In genomic region chr16:81716478-81717210, GRCh38 we compare ENCODE assay signal across 9 cellular contexts.
DNase-seq lines count a peak whose midpoint lies in the region; ATAC-seq lines count a peak whose summit lies in the region.
"Had no signal": no experiment of that assay in that cellular context is flagged by ENCODE, and none has a peak within 500 bp of the region (broad histone marks: within the 10 kb centered on the region; RNA-seq: fewer than 3 reads in every experiment).

No MANE protein-coding gene starts in this region.

- peaks cover 0 to 2% of the 10 kb centered on the region in 2 experiments for H3K36me3 ChIP-seq in trophoblast cell (ENCODE audit: control insufficient read depth in 1 of 2, insufficient read depth in 2 of 2, low read length in 2 of 2)

- peak overlapping the region; percentile 74 for H3K14ac ChIP-seq in trophoblast cell (ENCODE audit: low read length)

- H3K18ac ChIP-seq in trophoblast cell (ENCODE audit: low read length): peak overlapping the region; percentile 76

- peak overlapping the region; percentile 60 for H2AK5ac ChIP-seq in trophoblast cell (ENCODE audit: low read length)

- peaks cover 42% of the 10 kb centered on the region for H3K4me1 Mint-ChIP-seq in activated CD4-positive, alpha-beta T cell treated with anti-CD3 and anti-CD28 coated beads, Interleukin-2, amount 10 ng/mL, durations not matched to agents 24 days and 14 days

- no peak overlapping the region for H2AFZ ChIP-seq in trophoblast cell (ENCODE audit: insufficient read depth, low read length, poor library complexity)

- peak overlapping the region; percentile 68 for H3K4ac ChIP-seq in trophoblast cell (ENCODE audit: low read depth, low read length)

- H3K9me3 Mint-ChIP-seq in activated CD4-positive, alpha-beta T cell treated with anti-CD3 and anti-CD28 coated beads, Interleukin-2, amount 10 ng/mL, durations not matched to agents 24 days and 14 days: peaks cover 4% of the 10 kb centered on the region

- peak overlapping the region; percentile 99 for H3K27ac ChIP-seq in trophoblast cell (ENCODE audit: low read depth, low read length)

- H2BK120ac ChIP-seq in trophoblast cell (ENCODE audit: insufficient read depth, low read length, poor library complexity): peak overlapping the region; percentile 93

- H4K91ac ChIP-seq in trophoblast cell (ENCODE audit: low read depth, low read length): peak overlapping the region; percentile 98

- H3K4me3 ChIP-seq in trophoblast cell (ENCODE audit: low read depth, low read length): no peak overlapping the region

- H3K4me2 ChIP-seq in trophoblast cell (ENCODE audit: low read length): peak overlapping the region; percentile 46

- peaks cover 1% of the 10 kb centered on the region for H3K36me3 Mint-ChIP-seq in activated CD4-positive, alpha-beta T cell treated with anti-CD3 and anti-CD28 coated beads, Interleukin-2, amount 10 ng/mL, durations not matched to agents 24 days and 14 days (ENCODE audit: low read depth)

- ATAC-seq in GM21529 (IDR thresholded peaks at IDR 0.05; ENCODE audit: unreplicated experiment): peak; percentile 54
- peak; percentile 62 for ATAC-seq in HG03571 (IDR thresholded peaks at IDR 0.05; ENCODE audit: unreplicated experiment)

- H3K4me1 ChIP-seq in trophoblast cell (ENCODE audit: control insufficient read depth in 1 of 2, insufficient read depth in 2 of 2, low read length in 2 of 2): peaks cover 30 to 58% of the 10 kb centered on the region in 2 experiments

- peaks cover 72% of the 10 kb centered on the region for H3K79me1 ChIP-seq in trophoblast cell (ENCODE audit: low read length)

- no peaks in the 10 kb centered on the region for H3K9me3 ChIP-seq in trophoblast cell (ENCODE audit: insufficient read depth, low read depth, low read length)

- H4K12ac ChIP-seq in trophoblast cell (ENCODE audit: low read depth, low read length): peak overlapping the region; percentile 27

- DNase-seq in activated CD4-positive, alpha-beta T cell treated with anti-CD3 and anti-CD28 coated beads, Interleukin-2, amount 10 ng/mL, durations not matched to agents 24 days and 14 days: no peak
- DNase-seq in activated CD4-positive, alpha-beta T cell treated with anti-CD3 and anti-CD28 coated beads, Interleukin-2, amount 50 U/mL, for 4 hours: no peak
- DNase-seq in trophoblast cell (peak in 1 of 2 donors; percentile 27), hippocampal formation (lab: John Stamatoyannopoulos, UW) (no peak), inferior parietal cortex (ENCODE audit: extremely low spot score) (no peak), activated gamma-delta T cell (lab: John Stamatoyannopoulos, UW) (no peak)
- DNase-seq: NCI-H1417 had no signal

- H3K27me3 Mint-ChIP-seq in activated CD4-positive, alpha-beta T cell treated with anti-CD3 and anti-CD28 coated beads, Interleukin-2, amount 10 ng/mL, durations not matched to agents 24 days and 14 days: no peaks in the 10 kb centered on the region

- H2BK5ac ChIP-seq in trophoblast cell (ENCODE audit: low read depth, low read length, poor library complexity): peak overlapping the region; percentile 97

- no peaks in the 10 kb centered on the region for H3K27me3 ChIP-seq in trophoblast cell (ENCODE audit: insufficient read depth, low read length)

- intact Hi-C loops in activated CD4-positive, alpha-beta T cell treated with anti-CD3 and anti-CD28 coated beads, Interleukin-2, amount 10 ng/mL, durations not matched to agents 24 days and 14 days (cut with micrococcal nuclease): loop anchor here (5.0 kb wide), 1 partner anchor 84 kb away; no protein-coding TSS in a partner anchor

- H3K79me2 ChIP-seq in trophoblast cell (ENCODE audit: control insufficient read depth, insufficient read depth, low read length, poor library complexity): peaks cover 6% of the 10 kb centered on the region

- H3K27ac Mint-ChIP-seq in activated CD4-positive, alpha-beta T cell treated with anti-CD3 and anti-CD28 coated beads, Interleukin-2, amount 10 ng/mL, durations not matched to agents 24 days and 14 days: peak overlapping the region; percentile 49

- H3K23ac ChIP-seq in trophoblast cell (ENCODE audit: low read length): no peak overlapping the region

- H3K9ac ChIP-seq in trophoblast cell (ENCODE audit: low read length): no peak overlapping the region

- no CpG with 5 or more reads among the region's 10 CpGs for WGBS in trophoblast cell (ENCODE audit: extremely low coverage, insufficient coverage, insufficient read length)

- peak overlapping the region; percentile 81 for H4K8ac ChIP-seq in trophoblast cell (ENCODE audit: low read depth, low read length)

- H2BK12ac ChIP-seq in trophoblast cell (ENCODE audit: low read length): peak overlapping the region; percentile 80

- no peak overlapping the region for H3K4me3 Mint-ChIP-seq in activated CD4-positive, alpha-beta T cell treated with anti-CD3 and anti-CD28 coated beads, Interleukin-2, amount 10 ng/mL, durations not matched to agents 24 days and 14 days
